Comparison of ENCODE assay signal across 20 cellular contexts in the genomic region with DNA sequence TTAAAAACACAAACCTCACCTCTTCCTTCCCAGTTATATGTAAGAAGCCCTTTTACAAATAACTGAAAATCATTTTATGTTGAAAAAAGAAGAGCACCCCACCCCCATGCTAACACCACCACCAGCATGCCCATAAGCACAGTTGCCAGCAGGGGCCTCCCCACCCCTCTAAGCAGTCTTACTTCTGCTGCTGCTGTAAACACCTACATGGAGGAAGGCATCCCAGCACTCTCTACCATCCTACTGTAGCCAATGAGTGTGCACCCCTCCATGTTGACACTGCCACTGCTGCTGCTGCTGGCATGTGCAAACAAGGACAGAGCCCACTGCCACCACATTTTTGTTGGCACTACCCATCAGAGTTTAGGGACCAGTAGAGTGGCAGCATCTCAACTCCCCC. TPM values are rescaled to one million over a fixed set of nuclear protein-coding genes. Genes with fewer than 3 reads are reported as not detected.
DNase-seq lines count a peak whose midpoint lies in the region; ATAC-seq, FAIRE-seq and TF ChIP-seq lines count a peak whose summit lies in the region.
"Had no signal": no experiment of that assay in that cellular context is flagged by ENCODE, and none has a peak within 500 bp of the region (broad histone marks: within the 10 kb centered on the region; RNA-seq: fewer than 3 reads in every experiment).

No MANE protein-coding gene starts in this region.

- H3K27me3 ChIP-seq in H9 (ENCODE audit: insufficient read depth, low read length) (no peaks in the 10 kb centered on the region), lower lobe of right lung (ENCODE audit: low read depth) (no peaks in the 10 kb centered on the region)
- H3K27me3 ChIP-seq: Peyer's patch had no signal

- no peaks in the 10 kb centered on the region for H3K36me3 ChIP-seq in lower lobe of right lung
- H3K36me3 ChIP-seq: Peyer's patch had no signal

- H4K8ac ChIP-seq in H9 (replicated peaks; ENCODE audit: insufficient read length, low read depth, low read length) = no peak overlapping the region

- peaks cover 5 to 7% of the 10 kb centered on the region in 2 experiments; a peak in 4 of 5 replicates for H3K9me3 Mint-ChIP-seq in H9

- H3K9me3 ChIP-seq in H9 (ENCODE audit: control insufficient read depth, low read depth, low read length) (no peaks in the 10 kb centered on the region), lower lobe of right lung (no peaks in the 10 kb centered on the region)
- H3K9me3 ChIP-seq: Peyer's patch had no signal

- TF ChIP-seq POLR2A in GM18505 (IDR thresholded peaks at IDR 0.05; ENCODE audit: borderline replicate concordance, extremely low read depth, insufficient read depth, insufficient read length) = no peak

- no peak overlapping the region for H3K4me3 ChIP-seq in lower lobe of right lung
- H3K4me3 ChIP-seq: Peyer's patch had no signal

- no peak overlapping the region for H4K91ac ChIP-seq in H9 (ENCODE audit: insufficient read length, low read depth, low read length)

- H3K23me2 ChIP-seq in H9 (ENCODE audit: insufficient read length, low read depth, low read length, poor library complexity, severe bottlenecking) = no peaks in the 10 kb centered on the region

- H3K36me3 Mint-ChIP-seq in H9 (ENCODE audit: insufficient read depth in 1 of 3, low read depth in 3 of 3) = peaks cover 0 to 5% (median 2%) of the 10 kb centered on the region in 3 experiments; a peak in 4 of 7 replicates
- H3K36me3 Mint-ChIP-seq: mesothelial cell of epicardium had no signal

- H3K14ac ChIP-seq in H9 (ENCODE audit: insufficient read depth, low read length) = no peak overlapping the region

- no peak overlapping the region for H2AFZ ChIP-seq in H9 (ENCODE audit: low read length)

- H3K4me1 ChIP-seq in H9 (ENCODE audit: insufficient read depth, low read length) (no peaks in the 10 kb centered on the region), lower lobe of right lung (no peaks in the 10 kb centered on the region)
- H3K4me1 ChIP-seq: Peyer's patch had no signal

- peaks cover 10 to 13% of the 10 kb centered on the region in 2 experiments for H3K4me1 Mint-ChIP-seq in H9
- H3K4me1 Mint-ChIP-seq: B cell, mesothelial cell of epicardium had no signal

- no peak overlapping the region for H3K18ac ChIP-seq in H9 (ENCODE audit: insufficient read length, low read depth, low read length)

- H3T11ph ChIP-seq in H9 (ENCODE audit: low read length) = no peak overlapping the region

- no peak overlapping the region for H2BK5ac ChIP-seq in H9 (ENCODE audit: insufficient read length, low read length)

- no peak overlapping the region for H3K56ac ChIP-seq in H9 (ENCODE audit: insufficient read length, low read depth, low read length)

- TF ChIP-seq CTCF in H9 (conservative IDR thresholded peaks at IDR 0.05) (peak; percentile 59), lower lobe of right lung (IDR thresholded peaks at IDR 0.05) (no peak)

- FAIRE-seq in GM19239 (lab: Jason Lieb, UNC) = no peak
- FAIRE-seq: H54 had no signal

- DNase-seq in D341Med (ENCODE audit: low spot score) (peak; percentile 34), H9 (peak; percentile 72), SK-N-DZ (ENCODE audit: low spot score) (peak; percentile 11), lower lobe of right lung (peak; percentile 32), GM19239 (ENCODE audit: insufficient read length, low spot score) (no peak), NCI-H2029 treated with DMSO at 0.1 percent for 48 hours (lab: John Stamatoyannopoulos, UW) (no peak)
- DNase-seq: activated effector memory CD4-positive, alpha-beta T cell treated with Interleukin-2 at 50 U/mL for 16 hours; amniotic stem cell; islet precursor cell; KBM-7; NCI-H1105; NCI-H345; Peyer's patch; stimulated activated CD4-positive, alpha-beta T cell treated with anti-CD3 and anti-CD28 coated beads, Interleukin-2, amount 100 ng/mL, for 24 hours; SW 1271 had no signal

- ATAC-seq in lower lobe of right lung = no peak
- ATAC-seq in GM18505 (IDR thresholded peaks at IDR 0.05; ENCODE audit: unreplicated experiment) = no peak

- no peaks in the 10 kb centered on the region for H3K79me1 ChIP-seq in H9 (ENCODE audit: insufficient read depth, low read depth, low read length, poor library complexity, severe bottlenecking)

- no peak overlapping the region for H2BK20ac ChIP-seq in H9 (ENCODE audit: low read depth, low read length, poor library complexity, severe bottlenecking)

- H3K4ac ChIP-seq in H9 (ENCODE audit: low read depth, low read length) = no peak overlapping the region

- no peak overlapping the region for H2BK120ac ChIP-seq in H9 (ENCODE audit: low read depth, low read length, poor library complexity, severe bottlenecking)

- H4K5ac ChIP-seq in H9 (ENCODE audit: insufficient read length, low read depth, low read length) = no peak overlapping the region

- H2AK5ac ChIP-seq in H9 (ENCODE audit: insufficient read length, low read length) = no peak overlapping the region

- H2BK12ac ChIP-seq in H9 (ENCODE audit: insufficient read length, low read depth, low read length) = no peak overlapping the region

- no peak overlapping the region for H2BK15ac ChIP-seq in H9 (ENCODE audit: low read depth, low read length)

- H3K9ac ChIP-seq in H9 (ENCODE audit: extremely low read depth, insufficient read length, low read length) = no peak overlapping the region

- H3K27ac ChIP-seq in H9 (ENCODE audit: insufficient read length, low read depth, low read length) (no peak overlapping the region), lower lobe of right lung (no peak overlapping the region)
- H3K27ac ChIP-seq: epithelial cell of prostate, Peyer's patch had no signal

- no peaks in the 10 kb centered on the region for H3K79me2 ChIP-seq in H9 (ENCODE audit: insufficient read depth, low read length)

- no peak overlapping the region for H3K4me3 Mint-ChIP-seq in H9
- H3K4me3 Mint-ChIP-seq: B cell, mesothelial cell of epicardium had no signal

- H3K27ac Mint-ChIP-seq in H9 = peak overlapping the region in 1 of 3 experiments; percentile 72; a peak in 1 of 7 replicates
- H3K27ac Mint-ChIP-seq: B cell, mesothelial cell of epicardium had no signal

- H4K20me1 ChIP-seq in H9 (ENCODE audit: control insufficient read depth, insufficient read depth, insufficient read length) = no peaks in the 10 kb centered on the region

- H3K27me3 Mint-ChIP-seq in H9 (ENCODE audit: low read depth) = no peaks in the 10 kb centered on the region; the same call in 1 of the 2 replicates

- no peak overlapping the region for H3K23ac ChIP-seq in H9 (ENCODE audit: insufficient read length, low read depth, low read length)

- intact Hi-C loops in lower lobe of right lung (cut with DNase I) = no loop called here

- no peak overlapping the region for H3K4me2 ChIP-seq in H9 (ENCODE audit: insufficient read depth, insufficient read length, low read length)

RNA-seq across cellular contexts. Expression of a gene that starts 49.6 kb away (rescaled TPM):
- total RNA-seq in H9 (2021) (51.0 and 53.6 TPM in 2 replicates), lower lobe of right lung (35.6 TPM)
- 14.5 and 18.4 TPM in 2 replicates for polyA plus RNA-seq in SK-N-DZ (2014; cell fraction: cytosol; rRNA removed)
- 69.8 and 77.5 TPM in 2 replicates for polyA plus RNA-seq in SK-N-DZ (2014; cell fraction: nucleus; rRNA removed)

Comparison
In these comparisons a context has a peak if more than half of its experiments do, and no peak if none do; other contexts are left out.
1. DNase-seq: peak in D341Med (single experiment), H9 (single experiment), SK-N-DZ (single experiment) and lower lobe of right lung (single experiment); none in GM19239 (single experiment) and NCI-H2029 treated with DMSO at 0.1 percent for 48 hours (single experiment).